ENCODE assay signal across 8 cellular contexts in genomic region chr9:93801120-93801519, GRCh38.
"Had no signal": no experiment of that assay in that cellular context is flagged by ENCODE, and none has a peak within 500 bp of the region (broad histone marks: within the 10 kb centered on the region; RNA-seq: fewer than 3 reads in every experiment).

No MANE protein-coding gene starts in this region.

- H3K36me3 ChIP-seq: HAP-1 had no signal

- H3K9ac ChIP-seq: GM23248 had no signal

- ATAC-seq: HCT116, HepG2 had no signal

- H3K4me3 ChIP-seq: GM23248, HAP-1 had no signal

- FAIRE-seq: HepG2 had no signal

- DNase-seq: GM23248, GOT3, H7, HFFc6 had no signal

- H3K9me3 ChIP-seq: HAP-1 had no signal

- H2AFZ ChIP-seq: GM23248 had no signal

- H3K4me1 ChIP-seq: HAP-1 had no signal

- H3K27ac ChIP-seq: GM23248, HL-60 had no signal
